ENCODE assay signal across 1 cellular context in genomic region chr14:63524537-63525155, GRCh38.
TF ChIP-seq lines count a peak whose summit lies in the region.

No MANE protein-coding gene starts in this region.

TF ChIP-seq in HepG2, 621 proteins besides CTCF, POLR2A, EP300 and RAD21 (continued from another document):
- TF ChIP-seq ZBTB10 (CRISPR knock-in tag; IDR thresholded peaks at IDR 0.05; ENCODE audit: borderline replicate concordance) = no peak
- TF ChIP-seq ZNF780A (CRISPR knock-in tag; IDR thresholded peaks at IDR 0.05) = no peak
- TF ChIP-seq AKAP8 (CRISPR knock-in tag; IDR thresholded peaks at IDR 0.05) = no peak
- TF ChIP-seq ZBTB43 (CRISPR knock-in tag; conservative IDR thresholded peaks at IDR 0.05) = no peak
- TF ChIP-seq POLR2G (IDR thresholded peaks at IDR 0.05; ENCODE audit: low read depth, low read length) = no peak
- TF ChIP-seq NR2C2 (CRISPR knock-in tag; IDR thresholded peaks at IDR 0.05; ENCODE audit: borderline replicate concordance) = no peak
- TF ChIP-seq FOXK2 (IDR thresholded peaks at IDR 0.05) = no peak
- no peak for TF ChIP-seq ZBTB8A (CRISPR knock-in tag; IDR thresholded peaks at IDR 0.05; ENCODE audit: borderline replicate concordance, low read depth)
